33 cellular contexts compared by ENCODE assay signal in the genomic region with DNA sequence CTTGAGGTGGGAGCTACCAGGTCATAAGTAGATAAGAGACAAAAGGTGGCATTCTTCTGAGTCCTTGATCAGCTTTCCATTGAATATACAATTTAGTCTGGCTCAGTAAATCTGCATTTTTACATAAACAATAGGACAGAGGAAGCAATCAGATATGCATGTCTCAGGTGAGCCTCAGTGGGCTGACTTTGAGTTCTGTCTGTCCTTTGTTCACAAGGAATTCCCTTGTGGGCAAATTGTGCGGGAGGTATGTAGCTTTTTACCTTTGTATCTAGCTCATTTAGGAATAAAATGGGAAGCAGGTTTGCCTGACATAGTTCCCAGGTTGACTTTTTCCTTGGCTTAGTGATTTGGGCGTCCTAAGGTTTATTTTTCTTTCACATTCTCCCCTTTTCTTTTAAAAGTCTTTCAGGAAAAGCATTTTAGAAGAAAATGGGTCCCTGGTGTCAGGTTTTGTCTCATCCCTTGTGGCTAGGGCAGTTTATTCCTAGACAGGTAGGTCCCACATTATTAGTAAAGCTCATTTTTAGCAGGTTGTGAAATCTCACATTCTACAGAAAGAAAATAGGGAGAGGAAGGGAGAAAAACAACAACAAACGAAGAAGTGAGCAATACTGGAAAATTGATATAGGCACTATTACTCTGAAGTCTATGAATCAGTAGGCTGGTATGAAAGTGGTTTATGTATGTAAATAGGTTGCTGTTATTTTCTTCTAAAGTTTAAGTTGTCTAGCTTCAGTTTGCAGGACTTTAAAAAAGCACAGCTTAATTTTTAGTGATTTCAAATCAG. TPM values are rescaled to one million over a fixed set of nuclear protein-coding genes. Genes with fewer than 3 reads are reported as not detected.
"Had no signal": no experiment of that assay in that cellular context is flagged by ENCODE, and none has a peak within 500 bp of the region (broad histone marks: within the 10 kb centered on the region; RNA-seq: fewer than 3 reads in every experiment).

No MANE protein-coding gene starts in this region.

- DNase-seq: activated CD4-positive, alpha-beta memory T cell treated with anti-CD3 and anti-CD28 coated beads for 36 hours; activated CD4-positive, alpha-beta T cell treated with anti-CD3 and anti-CD28 coated beads, Interleukin-2, amount 10 ng/mL, durations not matched to agents 24 days and 14 days; activated CD8-positive, alpha-beta memory T cell treated with anti-CD3 and anti-CD28 coated beads, Interleukin-2, amount 50 U/mL, for 48 hours; activated T-cell treated with anti-CD3 and anti-CD28 coated beads, Interleukin-2, amount 50 U/mL, for 24 hours; anterior cingulate cortex; cerebellar nuclear complex; colonic mucosa; effector CD8-positive, alpha-beta T cell; erythroblast; gastrocnemius medialis; immature natural killer cell; kidney glomerular epithelial cell; left lung; lower lobe of right lung; mucosa of descending colon; stimulated activated CD4-positive, alpha-beta T cell treated with anti-CD3 and anti-CD28 coated beads, Interleukin-15, amount 100 ng/mL, for 24 hours; stimulated activated CD4-positive, alpha-beta T cell treated with anti-CD3 and anti-CD28 coated beads, Interleukin-2, amount 100 ng/mL, for 24 hours; stimulated activated naive B cell treated with anti-CD40 and anti-IgM and Interleukin-4, amounts not matched to agents 10 μg/mL and 1 μg/mL and 100 μg/mL, for 72 hours; stomach; thyroid gland; upper lobe of right lung had no signal

- H2AFZ ChIP-seq: hepatocyte had no signal

- H3K4me2 ChIP-seq: hepatocyte had no signal

- H3K27ac Mint-ChIP-seq: activated CD4-positive, alpha-beta memory T cell treated with anti-CD3 and anti-CD28 coated beads for 36 hours; activated CD4-positive, alpha-beta T cell treated with anti-CD3 and anti-CD28 coated beads, Interleukin-2, amount 10 ng/mL, durations not matched to agents 24 days and 14 days; activated naive CD4-positive, alpha-beta T cell treated with anti-CD3 and anti-CD28 coated beads, Interleukin-2, amount 50 U/mL, for 72 hours; activated T-cell treated with anti-CD3 and anti-CD28 coated beads, Interleukin-2, amount 50 U/mL, for 24 hours; immature natural killer cell; natural killer cell treated with Interleukin-12 subunit alpha and Interleukin-12 subunit beta and Interleukin-15 and Interleukin-18, amount 100 ng/mL, for 72 hours; stimulated activated naive B cell treated with anti-CD40 and anti-IgM and Interleukin-4, amounts not matched to agents 10 μg/mL and 1 μg/mL and 100 μg/mL, for 72 hours had no signal

- H3K79me2 ChIP-seq: hepatocyte had no signal

- H3K4me1 ChIP-seq: colonic mucosa, gastrocnemius medialis, left lung, lower lobe of right lung, thyroid gland, upper lobe of right lung had no signal

- H3K27me3 ChIP-seq: cardiac muscle cell, colonic mucosa, gastrocnemius medialis, hepatocyte, left lung, stomach, thyroid gland, upper lobe of right lung had no signal

- H3K36me3 ChIP-seq: cardiac muscle cell, colonic mucosa, gastrocnemius medialis, left lung, lower lobe of right lung, stomach, thyroid gland, upper lobe of right lung had no signal

- H3K9me3 Mint-ChIP-seq: activated CD4-positive, alpha-beta T cell treated with anti-CD3 and anti-CD28 coated beads, Interleukin-2, amount 10 ng/mL, durations not matched to agents 24 days and 14 days; activated naive CD4-positive, alpha-beta T cell treated with anti-CD3 and anti-CD28 coated beads, Interleukin-2, amount 50 U/mL, for 72 hours; activated T-cell treated with anti-CD3 and anti-CD28 coated beads, Interleukin-2, amount 50 U/mL, for 24 hours; natural killer cell treated with Interleukin-12 subunit alpha and Interleukin-12 subunit beta and Interleukin-15 and Interleukin-18, amount 100 ng/mL, for 72 hours; stimulated activated naive B cell treated with anti-CD40 and anti-IgM and Interleukin-4, amounts not matched to agents 10 μg/mL and 1 μg/mL and 100 μg/mL, for 72 hours had no signal

- H3K4me1 Mint-ChIP-seq: activated CD4-positive, alpha-beta T cell treated with anti-CD3 and anti-CD28 coated beads, Interleukin-2, amount 10 ng/mL, durations not matched to agents 24 days and 14 days; immature natural killer cell; stimulated activated naive B cell treated with anti-CD40 and anti-IgM and Interleukin-4, amounts not matched to agents 10 μg/mL and 1 μg/mL and 100 μg/mL, for 72 hours had no signal

- ATAC-seq: activated CD4-positive, CD25-positive, alpha-beta regulatory T cell treated with anti-CD3 and anti-CD28 coated beads, Interleukin-2, amount 50 U/mL, for 24 hours; activated naive CD4-positive, alpha-beta T cell treated with anti-CD3 and anti-CD28 coated beads, Interleukin-2, amount 50 U/mL, for 72 hours; gastrocnemius medialis; left lung; lower lobe of right lung; mucosa of descending colon; natural killer cell treated with Interleukin-12 subunit alpha and Interleukin-12 subunit beta and Interleukin-15 and Interleukin-18, amount 100 ng/mL, for 72 hours; stimulated activated naive B cell treated with anti-CD40 and anti-IgM and Interleukin-4, amounts not matched to agents 10 μg/mL and 1 μg/mL and 100 μg/mL, for 72 hours; upper lobe of right lung had no signal

- H3K27ac ChIP-seq: cardiac muscle cell, colonic mucosa, gastrocnemius medialis, hepatocyte, left lung, lower lobe of right lung, stomach, thyroid gland, upper lobe of right lung, VCaP had no signal

- H3K27me3 Mint-ChIP-seq: stimulated activated naive B cell treated with anti-CD40 and anti-IgM and Interleukin-4, amounts not matched to agents 10 μg/mL and 1 μg/mL and 100 μg/mL, for 72 hours had no signal

- H3K4me3 ChIP-seq: cardiac muscle cell, colonic mucosa, gastrocnemius medialis, hepatocyte, left lung, lower lobe of right lung, mucosa of descending colon, stomach, thyroid gland, upper lobe of right lung had no signal

- H3K4me3 Mint-ChIP-seq: activated CD4-positive, alpha-beta memory T cell treated with anti-CD3 and anti-CD28 coated beads for 36 hours; activated CD4-positive, alpha-beta T cell treated with anti-CD3 and anti-CD28 coated beads, Interleukin-2, amount 10 ng/mL, durations not matched to agents 24 days and 14 days; activated T-cell treated with anti-CD3 and anti-CD28 coated beads, Interleukin-2, amount 50 U/mL, for 24 hours; immature natural killer cell; natural killer cell treated with Interleukin-12 subunit alpha and Interleukin-12 subunit beta and Interleukin-15 and Interleukin-18, amount 100 ng/mL, for 72 hours; stimulated activated naive B cell treated with anti-CD40 and anti-IgM and Interleukin-4, amounts not matched to agents 10 μg/mL and 1 μg/mL and 100 μg/mL, for 72 hours had no signal

- H3K36me3 Mint-ChIP-seq: activated CD4-positive, alpha-beta memory T cell treated with anti-CD3 and anti-CD28 coated beads for 36 hours; activated naive CD4-positive, alpha-beta T cell treated with anti-CD3 and anti-CD28 coated beads, Interleukin-2, amount 50 U/mL, for 72 hours; immature natural killer cell; natural killer cell treated with Interleukin-12 subunit alpha and Interleukin-12 subunit beta and Interleukin-15 and Interleukin-18, amount 100 ng/mL, for 72 hours; stimulated activated naive B cell treated with anti-CD40 and anti-IgM and Interleukin-4, amounts not matched to agents 10 μg/mL and 1 μg/mL and 100 μg/mL, for 72 hours had no signal

- H3K9me3 ChIP-seq: colonic mucosa, gastrocnemius medialis, left lung, lower lobe of right lung, mucosa of descending colon, thyroid gland, upper lobe of right lung had no signal

RNA-seq across cellular contexts. Expression of gene SPAM1, which starts 16.5 kb away (rescaled TPM):
- total RNA-seq: activated CD4-positive, alpha-beta memory T cell treated with anti-CD3 and anti-CD28 coated beads for 36 hours; activated CD4-positive, alpha-beta T cell treated with anti-CD3 and anti-CD28 coated beads, Interleukin-2, amount 10 ng/mL, durations not matched to agents 24 days and 14 days; activated naive CD4-positive, alpha-beta T cell treated with anti-CD3 and anti-CD28 coated beads, Interleukin-2, amount 50 U/mL, for 72 hours; cardiac muscle cell; colonic mucosa; dermis microvascular lymphatic vessel endothelial cell; gastrocnemius medialis; hepatocyte; left lung; lower lobe of right lung; mesenteric fat pad; mucosa of descending colon; myocyte; natural killer cell treated with Interleukin-12 subunit alpha and Interleukin-12 subunit beta and Interleukin-15 and Interleukin-18, amount 100 ng/mL, for 72 hours; osteocyte; posterior vena cava; stomach; T-helper 1 cell treated with Interleukin-12 subunit alpha and Interleukin-12 subunit beta and Interleukin-4 antibody, amounts not matched to agents 30 ng/mL and 1 ng/mL, for 36 hours; thyroid gland; upper lobe of right lung had no signal
- polyA plus RNA-seq: cardiac muscle cell, hepatocyte, immature natural killer cell, stomach had no signal
